8 cellular contexts compared by ENCODE assay signal in the genomic region with DNA sequence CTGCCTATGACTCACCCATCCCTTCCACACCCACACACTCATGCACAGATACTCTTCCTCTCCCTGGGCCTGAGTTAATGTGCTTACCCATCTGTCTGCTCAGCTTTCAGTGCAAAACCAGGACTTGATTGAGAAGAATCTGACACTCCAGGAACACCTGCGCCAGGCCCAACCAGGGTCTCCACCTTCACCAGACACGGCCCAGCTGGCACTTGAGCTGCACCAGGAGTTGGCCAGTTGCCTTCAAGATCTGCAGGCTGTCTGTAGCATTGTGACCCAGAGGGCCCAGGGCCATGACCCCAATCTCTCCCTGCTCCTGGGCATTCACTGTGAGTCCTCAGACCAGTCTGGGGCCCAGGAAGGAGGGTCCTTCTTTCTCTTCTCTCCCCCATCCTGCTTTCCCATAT. TPM values are rescaled to one million over a fixed set of nuclear protein-coding genes. Genes with fewer than 3 reads are reported as not detected.
DNase-seq lines count a peak whose midpoint lies in the region; ATAC-seq, FAIRE-seq and TF ChIP-seq lines count a peak whose summit lies in the region.

No MANE protein-coding gene starts in this region.

- H3K9me3 Mint-ChIP-seq in activated CD8-positive, alpha-beta T cell treated with anti-CD3 and anti-CD28 coated beads for 36 hours, result no peaks in the 10 kb centered on the region

- intact Hi-C loops in activated CD8-positive, alpha-beta T cell treated with anti-CD3 and anti-CD28 coated beads for 36 hours (cut with micrococcal nuclease), result loop anchor here (2.0 to 5.0 kb wide), 2 partner anchors 44 to 111 kb away; no protein-coding TSS in a partner anchor
- intact Hi-C loops in kidney (cut with DNase I), result no loop called here

- H3K9ac ChIP-seq in kidney (ENCODE audit: low read length in 2 of 2), result peak overlapping the region in 1 of 2 donors; percentile 55

- no peak for TF ChIP-seq CTCF in activated CD8-positive, alpha-beta T cell treated with anti-CD3 and anti-CD28 coated beads for 36 hours (IDR thresholded peaks at IDR 0.05)
- TF ChIP-seq CTCF in kidney (IDR thresholded peaks at IDR 0.05; ENCODE audit: borderline replicate concordance, extremely low read depth, insufficient read depth), result no peak

- CTCF ChIA-PET in activated CD8-positive, alpha-beta T cell treated with anti-CD3 and anti-CD28 coated beads for 36 hours (lab: Charles Lee), result interaction anchor here (0.8 to 8.9 kb wide), 31 partner anchors 10 to 280 kb away, joined by 3 to 282 read pairs (median 5); a partner anchor contains a TSS

- H3K4me1 ChIP-seq in kidney (ENCODE audit: control insufficient read depth in 1 of 2, insufficient read depth in 1 of 2, low read depth in 1 of 2, low read length in 2 of 2), result peaks cover 35 to 39% of the 10 kb centered on the region in 2 donors

- DNase-seq in NCI-H82 (lab: John Stamatoyannopoulos, UW) (peak; percentile 40), NCI-H82 treated with DMSO at 0.1 percent for 48 hours (lab: John Stamatoyannopoulos, UW; ENCODE audit: unreplicated experiment) (no peak), kidney (peak; percentile 75), substantia nigra (lab: John Stamatoyannopoulos, UW) (no peak), HT-29 (ENCODE audit: low spot score) (no peak)
- no peak for DNase-seq in activated CD8-positive, alpha-beta T cell treated with anti-CD3 and anti-CD28 coated beads for 36 hours

- no peaks in the 10 kb centered on the region for H3K9me3 ChIP-seq in kidney (ENCODE audit: control insufficient read depth in 1 of 2, low read length in 2 of 2)

- H3K27ac ChIP-seq in kidney (ENCODE audit: low read depth in 2 of 2, low read length in 2 of 2) (peak overlapping the region; percentile 71 to 83), substantia nigra (ENCODE audit: low read depth, low read length, poor library complexity, severe bottlenecking) (peak overlapping the region; percentile 77)

- POLR2A ChIA-PET in activated CD8-positive, alpha-beta T cell treated with anti-CD3 and anti-CD28 coated beads for 36 hours (lab: Charles Lee), result interaction anchor here (1.1 to 19.5 kb wide), 3 partner anchors 11 to 53 kb away, joined by 3 to 284 read pairs (median 53); a partner anchor contains a TSS

- no peaks in the 10 kb centered on the region for H3K27me3 Mint-ChIP-seq in activated CD8-positive, alpha-beta T cell treated with anti-CD3 and anti-CD28 coated beads for 36 hours

- peak overlapping the region; percentile 23 for H3K4me3 Mint-ChIP-seq in activated CD8-positive, alpha-beta T cell treated with anti-CD3 and anti-CD28 coated beads for 36 hours

- peaks cover 64% of the 10 kb centered on the region for H3K36me3 Mint-ChIP-seq in activated CD8-positive, alpha-beta T cell treated with anti-CD3 and anti-CD28 coated beads for 36 hours (ENCODE audit: low read depth)

- peak overlapping the region; percentile 92 for H3K27ac Mint-ChIP-seq in activated CD8-positive, alpha-beta T cell treated with anti-CD3 and anti-CD28 coated beads for 36 hours

- ATAC-seq in activated CD8-positive, alpha-beta T cell treated with anti-CD3 and anti-CD28 coated beads for 36 hours, result no peak
- ATAC-seq in HG03175 (IDR thresholded peaks at IDR 0.05; ENCODE audit: unreplicated experiment), result no peak
- no peak for ATAC-seq in GM18511 (IDR thresholded peaks at IDR 0.05; ENCODE audit: unreplicated experiment)

- H3K4me1 Mint-ChIP-seq in activated CD8-positive, alpha-beta T cell treated with anti-CD3 and anti-CD28 coated beads for 36 hours (ENCODE audit: low read depth), result peaks cover 60% of the 10 kb centered on the region

- FAIRE-seq in kidney (lab: Jason Lieb, UNC), result no peak

- H3K4me3 ChIP-seq in kidney (ENCODE audit: low read length in 2 of 2), result no peak overlapping the region

- no peaks in the 10 kb centered on the region for H3K36me3 ChIP-seq in kidney (ENCODE audit: control insufficient read depth in 1 of 2, insufficient read depth in 2 of 2, low read length in 2 of 2)

RNA-seq across cellular contexts. Expression of a gene that starts 3.5 kb away (rescaled TPM):
- total RNA-seq in activated CD8-positive, alpha-beta T cell treated with anti-CD3 and anti-CD28 coated beads for 36 hours, result 100 to 1,000 TPM; 309 to 316 TPM
- total RNA-seq in kidney, result 140 TPM
- 180 TPM for polyA plus RNA-seq in kidney (ENCODE audit: insufficient read depth, low read depth, low replicate concordance)
- total RNA-seq in HT-29 (2014; rRNA removed; shearing (Covaris generic)), result 172 and 198 TPM in 2 replicates

RNA-seq across cellular contexts. Expression of a gene that starts 30.0 kb away (rescaled TPM):
- total RNA-seq in activated CD8-positive, alpha-beta T cell treated with anti-CD3 and anti-CD28 coated beads for 36 hours, result 10 to 100 TPM; 24.9 to 26.0 TPM
- total RNA-seq in kidney, result 55.0 TPM
- polyA plus RNA-seq in kidney (ENCODE audit: insufficient read depth, low read depth, low replicate concordance), result 30.2 TPM
- total RNA-seq in HT-29 (2014; rRNA removed; shearing (Covaris generic)), result 22.0 and 26.8 TPM in 2 replicates

RNA-seq across cellular contexts. Expression of a gene that starts 41.3 kb away (rescaled TPM):
- 100 to 1,000 TPM; 324 to 344 TPM for total RNA-seq in activated CD8-positive, alpha-beta T cell treated with anti-CD3 and anti-CD28 coated beads for 36 hours
- total RNA-seq in kidney, result 30.8 TPM
- polyA plus RNA-seq in kidney (ENCODE audit: insufficient read depth, low read depth, low replicate concordance), result 13.2 TPM
- total RNA-seq in HT-29 (2014; rRNA removed; shearing (Covaris generic)), result 1.5 and 2.1 TPM in 2 replicates

RNA-seq across cellular contexts. Expression of a gene that starts 42.4 kb away (rescaled TPM):
- total RNA-seq in activated CD8-positive, alpha-beta T cell treated with anti-CD3 and anti-CD28 coated beads for 36 hours, result 10 to 100 TPM; 32.8 to 33.7 TPM
- 8.5 TPM for total RNA-seq in kidney
- 8.4 TPM for polyA plus RNA-seq in kidney (ENCODE audit: insufficient read depth, low read depth, low replicate concordance)
- 25.8 and 27.0 TPM in 2 replicates for total RNA-seq in HT-29 (2014; rRNA removed; shearing (Covaris generic))

Comparison
In these comparisons a context has a peak if more than half of its experiments do, and no peak if none do; other contexts are left out.
1. DNase-seq: peak in NCI-H82 (single experiment) and kidney (single experiment); none in NCI-H82 treated with DMSO at 0.1 percent for 48 hours (single experiment), activated CD8-positive, alpha-beta T cell treated with anti-CD3 and anti-CD28 coated beads for 36 hours (single experiment), substantia nigra (0 of 49) and HT-29 (single experiment).
2. RNA of a gene that starts 41.3 kb away (total RNA-seq): 324 to 344 TPM in activated CD8-positive, alpha-beta T cell treated with anti-CD3 and anti-CD28 coated beads for 36 hours and 30.8 TPM in kidney (single experiment); 1.5 to 2.1 TPM in HT-29; every median in the first group is over 10 times any median in the second.